Comparison of ENCODE assay signal across 8 cellular contexts in the genomic region with DNA sequence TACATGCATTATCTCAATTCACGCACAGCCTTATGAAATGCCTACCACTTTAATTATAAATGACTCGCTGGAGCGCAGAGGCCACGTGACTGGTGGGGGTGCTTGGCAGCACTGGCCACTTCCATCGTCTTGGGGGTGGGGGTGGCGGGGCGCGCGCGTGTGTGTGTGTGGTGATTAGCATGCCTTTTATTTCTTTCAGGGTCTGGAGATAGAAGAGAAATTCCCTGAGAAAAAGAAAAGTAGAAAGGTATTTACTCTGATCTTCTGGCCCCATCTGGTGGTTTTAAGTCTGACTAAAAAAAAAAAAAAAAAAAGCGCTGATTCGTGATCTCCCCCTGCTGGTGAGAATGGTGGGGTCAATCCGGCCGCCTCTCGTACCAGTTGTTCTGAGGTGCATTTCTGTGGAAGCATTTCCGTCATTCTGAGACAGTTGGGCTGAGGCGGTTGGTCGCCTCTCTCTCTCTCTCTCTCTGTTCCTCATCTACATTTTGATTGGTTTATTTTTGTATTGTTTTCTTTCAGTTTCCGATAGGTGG. TPM values are rescaled to one million over a fixed set of nuclear protein-coding genes. Genes with fewer than 3 reads are reported as not detected.
A peak's percentile ranks its signal among the peaks of the same experiment; 100 is the strongest.
DNase-seq lines count a peak whose midpoint lies in the region; ATAC-seq and TF ChIP-seq lines count a peak whose summit lies in the region.

A gene with protein sequence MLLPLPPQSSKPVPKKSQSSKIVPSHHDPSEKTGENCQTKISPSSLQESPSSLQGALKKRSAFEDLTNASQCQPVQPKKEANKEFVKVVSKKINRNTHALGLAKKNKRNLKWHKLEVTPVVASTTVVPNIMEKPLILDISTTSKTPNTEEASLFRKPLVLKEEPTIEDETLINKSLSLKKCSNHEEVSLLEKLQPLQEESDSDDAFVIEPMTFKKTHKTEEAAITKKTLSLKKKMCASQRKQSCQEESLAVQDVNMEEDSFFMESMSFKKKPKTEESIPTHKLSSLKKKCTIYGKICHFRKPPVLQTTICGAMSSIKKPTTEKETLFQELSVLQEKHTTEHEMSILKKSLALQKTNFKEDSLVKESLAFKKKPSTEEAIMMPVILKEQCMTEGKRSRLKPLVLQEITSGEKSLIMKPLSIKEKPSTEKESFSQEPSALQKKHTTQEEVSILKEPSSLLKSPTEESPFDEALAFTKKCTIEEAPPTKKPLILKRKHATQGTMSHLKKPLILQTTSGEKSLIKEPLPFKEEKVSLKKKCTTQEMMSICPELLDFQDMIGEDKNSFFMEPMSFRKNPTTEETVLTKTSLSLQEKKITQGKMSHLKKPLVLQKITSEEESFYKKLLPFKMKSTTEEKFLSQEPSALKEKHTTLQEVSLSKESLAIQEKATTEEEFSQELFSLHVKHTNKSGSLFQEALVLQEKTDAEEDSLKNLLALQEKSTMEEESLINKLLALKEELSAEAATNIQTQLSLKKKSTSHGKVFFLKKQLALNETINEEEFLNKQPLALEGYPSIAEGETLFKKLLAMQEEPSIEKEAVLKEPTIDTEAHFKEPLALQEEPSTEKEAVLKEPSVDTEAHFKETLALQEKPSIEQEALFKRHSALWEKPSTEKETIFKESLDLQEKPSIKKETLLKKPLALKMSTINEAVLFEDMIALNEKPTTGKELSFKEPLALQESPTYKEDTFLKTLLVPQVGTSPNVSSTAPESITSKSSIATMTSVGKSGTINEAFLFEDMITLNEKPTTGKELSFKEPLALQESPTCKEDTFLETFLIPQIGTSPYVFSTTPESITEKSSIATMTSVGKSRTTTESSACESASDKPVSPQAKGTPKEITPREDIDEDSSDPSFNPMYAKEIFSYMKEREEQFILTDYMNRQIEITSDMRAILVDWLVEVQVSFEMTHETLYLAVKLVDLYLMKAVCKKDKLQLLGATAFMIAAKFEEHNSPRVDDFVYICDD (N-terminal part only) (plus strand): TSS at position 402 of the 536 bp plus-strand sequence. CDS start 80,399 bp downstream, outside the sequence.

- no peaks in the 10 kb centered on the region for H3K9me3 ChIP-seq in PC-3 (ENCODE audit: low read length)
- H3K9me3 ChIP-seq in neural cell (ENCODE audit: low read length), result no peaks in the 10 kb centered on the region

- peak within 1 kb of the TSS; percentile 65 for H2AFZ ChIP-seq in PC-3 (ENCODE audit: low read length)
- H2AFZ ChIP-seq in neural cell (ENCODE audit: low read depth, low read length), result no peak within 1 kb of the TSS

- TF ChIP-seq RAD21 in neural cell (conservative IDR thresholded peaks at IDR 0.05), result peak; percentile 55

- H3K4me3 ChIP-seq in PC-3 (ENCODE audit: low read length) (peak within 1 kb of the TSS; percentile 62), neural cell (ENCODE audit: low read length) (peak within 1 kb of the TSS; percentile 48)

- no peaks in the 10 kb centered on the region for H3K79me2 ChIP-seq in PC-3 (ENCODE audit: low read length)
- H3K79me2 ChIP-seq in neural cell (replicated peaks; ENCODE audit: insufficient read depth, low read length), result no peaks in the 10 kb centered on the region

- H3K36me3 ChIP-seq in PC-3 (ENCODE audit: low read depth, low read length) (no peaks in the 10 kb centered on the region), neural cell (ENCODE audit: insufficient read depth, low read length) (no peaks in the 10 kb centered on the region)

- peak within 1 kb of the TSS; percentile 98 for H3K27ac Mint-ChIP-seq in stimulated activated naive CD8-positive, alpha-beta T cell treated with anti-CD3 and anti-CD28 coated beads, Interleukin-15, amount 100 ng/mL, for 72 hours

- CTCF ChIA-PET in PC-3 (lab: Charles Lee), result interaction anchor here (0.6 to 0.7 kb wide), 3 partner anchors 60 to 1013 kb away, joined by 3 to 4 read pairs (median 3); no protein-coding TSS in a partner anchor

- H4K20me1 ChIP-seq in PC-3 (ENCODE audit: low read length) (no peaks in the 10 kb centered on the region), neural cell (ENCODE audit: insufficient read depth) (no peaks in the 10 kb centered on the region)

- DNase-seq in DMS79 treated with DMSO at 0.1 percent for 48 hours (lab: John Stamatoyannopoulos, UW) (peak; percentile 22), HuH-7 (ENCODE audit: low spot score) (peak; percentile 61), PC-3 (peak; percentile 67), fibroblast of gingiva (ENCODE audit: low read depth) (peak; percentile 61)
- DNase-seq in activated T-cell treated with anti-CD3 and anti-CD28 coated beads, Interleukin-2, amount 50 U/mL, for 48 hours, result peak; percentile 73 to 75
- peak; percentile 59 to 76 for DNase-seq in stimulated activated naive CD8-positive, alpha-beta T cell treated with anti-CD3 and anti-CD28 coated beads, Interleukin-15, amount 100 ng/mL, for 72 hours

- TF ChIP-seq CTCF in PC-3 (conservative IDR thresholded peaks at IDR 0.05; ENCODE audit: low read depth, low read length) (peak; percentile 70), neural cell (IDR thresholded peaks at IDR 0.05; ENCODE audit: poor library complexity, severe bottlenecking) (peak; percentile 66)

- intact Hi-C loops in PC-3 (cut with micrococcal nuclease), result loop anchor here (1.0 to 5.0 kb wide), 3 partner anchors 104 to 327 kb away; a partner anchor contains a TSS

- ATAC-seq in GM21529 (IDR thresholded peaks at IDR 0.05; ENCODE audit: unreplicated experiment) (peak; percentile 98), PC-3 (peak; percentile 85)
- ATAC-seq in stimulated activated naive CD8-positive, alpha-beta T cell treated with anti-CD3 and anti-CD28 coated beads, Interleukin-15, amount 100 ng/mL, for 72 hours, result peak; percentile 99

- TF ChIP-seq EP300 in neural cell (conservative IDR thresholded peaks at IDR 0.05; ENCODE audit: poor library complexity, severe bottlenecking), result no peak

- H3K9me3 Mint-ChIP-seq in stimulated activated naive CD8-positive, alpha-beta T cell treated with anti-CD3 and anti-CD28 coated beads, Interleukin-15, amount 100 ng/mL, for 72 hours, result no peaks in the 10 kb centered on the region

- H3F3A ChIP-seq in PC-3 (ENCODE audit: low read length, unreplicated experiment), result no peaks in the 10 kb centered on the region
- H3F3A ChIP-seq in neural cell (ENCODE audit: insufficient read depth, low read length, poor library complexity, severe bottlenecking), result no peaks in the 10 kb centered on the region

- H3K4me3 Mint-ChIP-seq in stimulated activated naive CD8-positive, alpha-beta T cell treated with anti-CD3 and anti-CD28 coated beads, Interleukin-15, amount 100 ng/mL, for 72 hours, result peak within 1 kb of the TSS; percentile 77 to 81

- H3K9ac ChIP-seq in PC-3 (ENCODE audit: low read length) (peak within 1 kb of the TSS; percentile 71), neural cell (ENCODE audit: low read length) (no peak within 1 kb of the TSS)

- H3K9me2 ChIP-seq in PC-3 (replicated peaks; ENCODE audit: low read length) (no peaks in the 10 kb centered on the region), neural cell (ENCODE audit: insufficient read depth, low read length) (no peaks in the 10 kb centered on the region)

- POLR2A ChIA-PET in PC-3 (lab: Charles Lee; ENCODE audit: unreplicated experiment), result no interaction called here

- peaks cover 4% of the 10 kb centered on the region for H3K4me1 Mint-ChIP-seq in stimulated activated naive CD8-positive, alpha-beta T cell treated with anti-CD3 and anti-CD28 coated beads, Interleukin-15, amount 100 ng/mL, for 72 hours

- peak within 1 kb of the TSS; percentile 58 for H3K4me2 ChIP-seq in PC-3 (ENCODE audit: low read length)
- H3K4me2 ChIP-seq in neural cell (ENCODE audit: low read length), result no peak within 1 kb of the TSS

- BruUV-seq in PC-3 (replicated peaks; lab: Mats Ljungman, UMichigan), result no TSS peak

- H3K27ac ChIP-seq in PC-3 (ENCODE audit: low read length) (peak within 1 kb of the TSS; percentile 26; the same call in 1 of the 2 replicates), neural cell (ENCODE audit: low read length) (peak within 1 kb of the TSS; percentile 16)

- H3K4me1 ChIP-seq in PC-3 (ENCODE audit: insufficient read depth, low read length), result peaks cover 15% of the 10 kb centered on the region

- H3K27me3 ChIP-seq in PC-3 (ENCODE audit: low read length) (no peaks in the 10 kb centered on the region), neural cell (ENCODE audit: insufficient read depth, low read depth, low read length) (no peaks in the 10 kb centered on the region)

- no peaks in the 10 kb centered on the region for H3K27me3 Mint-ChIP-seq in stimulated activated naive CD8-positive, alpha-beta T cell treated with anti-CD3 and anti-CD28 coated beads, Interleukin-15, amount 100 ng/mL, for 72 hours

TF ChIP-seq in neural cell, 6 proteins besides CTCF, POLR2A, EP300 and RAD21:
- TF ChIP-seq MXI1 (conservative IDR thresholded peaks at IDR 0.05; ENCODE audit: poor library complexity, severe bottlenecking) (no peak), SMC3 (conservative IDR thresholded peaks at IDR 0.05; ENCODE audit: poor library complexity) (peak; percentile 46)

RNA-seq across cellular contexts. Expression of the gene that starts here (rescaled TPM):
- total RNA-seq in PC-3 (2014; rRNA removed), result 0.33 and 2.1 TPM in 2 replicates
- 0.42 TPM in 1 of 2 replicates, not detected in the other for polyA plus RNA-seq in neural cell
- 0.24 and 0.69 TPM in 2 replicates for polyA minus RNA-seq in neural cell

Comparison
In these comparisons a context has a peak if more than half of its experiments do, and no peak if none do; other contexts are left out.
1. Peak in every context shown above with its lines: DNase-seq, ATAC-seq, H3K4me3 ChIP-seq and H3K27ac ChIP-seq.
2. DNase-seq: peak in every context shown above with its lines; median percentile 74 in activated T-cell treated with anti-CD3 and anti-CD28 coated beads, Interleukin-2, amount 50 U/mL, for 48 hours; 68 in stimulated activated naive CD8-positive, alpha-beta T cell treated with anti-CD3 and anti-CD28 coated beads, Interleukin-15, amount 100 ng/mL, for 72 hours; 67 in PC-3; 61 in HuH-7; 61 in fibroblast of gingiva; 22 in DMS79 treated with DMSO at 0.1 percent for 48 hours.